19 cellular contexts compared by ENCODE assay signal in the genomic region with DNA sequence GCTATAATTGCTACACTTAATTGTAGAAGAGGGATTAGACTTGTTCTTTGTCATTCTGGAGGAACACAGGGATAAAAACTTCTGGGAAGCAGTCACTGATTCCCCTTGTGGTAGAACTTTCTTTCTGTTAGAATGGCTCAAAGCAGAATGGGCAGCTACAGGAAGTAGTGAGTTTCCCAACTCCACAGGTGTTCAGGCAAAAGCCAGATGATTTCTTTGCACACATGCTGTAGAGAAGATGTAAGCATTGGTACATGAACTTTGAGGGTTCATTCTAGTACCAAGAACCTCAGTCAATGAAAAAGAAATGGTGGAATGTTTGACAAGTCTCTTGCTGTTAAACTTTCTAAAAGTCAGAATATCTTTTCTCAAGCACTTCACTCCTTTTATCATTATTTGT. TPM values are rescaled to one million over a fixed set of nuclear protein-coding genes. Genes with fewer than 3 reads are reported as not detected.
DNase-seq lines count a peak whose midpoint lies in the region; ATAC-seq and TF ChIP-seq lines count a peak whose summit lies in the region.
"Had no signal": no experiment of that assay in that cellular context is flagged by ENCODE, and none has a peak within 500 bp of the region (broad histone marks: within the 10 kb centered on the region; RNA-seq: fewer than 3 reads in every experiment).

No MANE protein-coding gene starts in this region.

- no peaks in the 10 kb centered on the region for H4K20me1 ChIP-seq in OCI-LY3 (ENCODE audit: insufficient read depth, low read length)

- peaks cover 29% of the 10 kb centered on the region for H3K36me3 Mint-ChIP-seq in activated CD4-positive, alpha-beta T cell treated with anti-CD3 and anti-CD28 coated beads for 36 hours (ENCODE audit: low read depth)

- TF ChIP-seq CTCF in OCI-LY3 (IDR thresholded peaks at IDR 0.05; ENCODE audit: low read depth, low read length) (no peak), epithelial cell of proximal tubule (conservative IDR thresholded peaks at IDR 0.05; ENCODE audit: low read depth, low read length) (peak; percentile 5), retinal pigment epithelial cell (conservative IDR thresholded peaks at IDR 0.05; ENCODE audit: low read depth, low read length) (peak; percentile 18), Peyer's patch (IDR thresholded peaks at IDR 0.05) (no peak)

- H3K36me3 ChIP-seq in OCI-LY3 (replicated peaks; ENCODE audit: low read depth, low read length) (peaks cover 30% of the 10 kb centered on the region), Peyer's patch (peaks cover 0 to 42% (median 0%) of the 10 kb centered on the region in 3 donors)

- H3K4me1 ChIP-seq in OCI-LY3 (ENCODE audit: low read length) (peaks cover 22% of the 10 kb centered on the region), right cardiac atrium (ENCODE audit: control insufficient read depth, insufficient read depth, low read length) (no peaks in the 10 kb centered on the region), Peyer's patch (peaks cover 0 to 14% (median 8%) of the 10 kb centered on the region in 4 donors)

- peaks cover 39% of the 10 kb centered on the region for H3K4me1 Mint-ChIP-seq in activated CD4-positive, alpha-beta T cell treated with anti-CD3 and anti-CD28 coated beads for 36 hours

- H3K27me3 ChIP-seq in OCI-LY3 (ENCODE audit: low read depth, low read length) (no peaks in the 10 kb centered on the region), right cardiac atrium (ENCODE audit: control insufficient read depth, insufficient read depth) (no peaks in the 10 kb centered on the region), Peyer's patch (no peaks in the 10 kb centered on the region)
- H3K27me3 ChIP-seq: BLaER1 had no signal

- H3K9ac ChIP-seq in OCI-LY3 (ENCODE audit: low read length) = no peak overlapping the region
- H3K9ac ChIP-seq: BLaER1 had no signal

- no peak overlapping the region for H3K4me3 Mint-ChIP-seq in activated CD4-positive, alpha-beta T cell treated with anti-CD3 and anti-CD28 coated beads for 36 hours
- H3K4me3 Mint-ChIP-seq: CD8-positive, alpha-beta T cell had no signal

- H3K79me2 ChIP-seq in OCI-LY3 (ENCODE audit: low read length) = peaks cover 56% of the 10 kb centered on the region

- H2AFZ ChIP-seq in OCI-LY3 (ENCODE audit: low read depth, low read length) = no peak overlapping the region

- H3K4me3 ChIP-seq in OCI-LY3 (ENCODE audit: low read length) (no peak overlapping the region), epithelial cell of proximal tubule (ENCODE audit: low read depth, low read length) (no peak overlapping the region), retinal pigment epithelial cell (ENCODE audit: low read length) (no peak overlapping the region), right cardiac atrium (ENCODE audit: low read length) (no peak overlapping the region), Peyer's patch (no peak overlapping the region)
- H3K4me3 ChIP-seq: BLaER1, K562 had no signal

- peak overlapping the region; percentile 5 for H3K27ac Mint-ChIP-seq in activated CD4-positive, alpha-beta T cell treated with anti-CD3 and anti-CD28 coated beads for 36 hours
- H3K27ac Mint-ChIP-seq: CD8-positive, alpha-beta T cell had no signal

- CTCF ChIA-PET in activated CD4-positive, alpha-beta T cell treated with anti-CD3 and anti-CD28 coated beads for 36 hours (lab: Charles Lee) = interaction anchor here (1.2 to 1.8 kb wide), 3 partner anchors 10 to 114 kb away, joined by 3 to 9 read pairs (median 3); no protein-coding TSS in a partner anchor

- H3K27ac ChIP-seq in OCI-LY3 (ENCODE audit: low read length) = no peak overlapping the region
- H3K27ac ChIP-seq in right cardiac atrium (ENCODE audit: low read length) = no peak overlapping the region
- H3K27ac ChIP-seq in Peyer's patch = no peak overlapping the region
- H3K27ac ChIP-seq: 22Rv1, BLaER1, HL-60 had no signal

- no peaks in the 10 kb centered on the region for H3K9me3 Mint-ChIP-seq in activated CD4-positive, alpha-beta T cell treated with anti-CD3 and anti-CD28 coated beads for 36 hours (ENCODE audit: low read depth)
- H3K9me3 Mint-ChIP-seq: CD8-positive, alpha-beta T cell had no signal

- H3K9me3 ChIP-seq in OCI-LY3 (ENCODE audit: insufficient read depth, low read length) (no peaks in the 10 kb centered on the region), right cardiac atrium (ENCODE audit: control insufficient read depth, low read length) (no peaks in the 10 kb centered on the region), Peyer's patch (no peaks in the 10 kb centered on the region)
- H3K9me3 ChIP-seq: BLaER1 had no signal

- no peak for ATAC-seq in activated CD4-positive, alpha-beta T cell treated with anti-CD3 and anti-CD28 coated beads for 36 hours
- ATAC-seq in right cardiac atrium = no peak
- ATAC-seq: CD8-positive, alpha-beta T cell; K562; Right ventricle myocardium inferior had no signal

- intact Hi-C loops in activated CD4-positive, alpha-beta T cell treated with anti-CD3 and anti-CD28 coated beads for 36 hours (cut with DNase I, micrococcal nuclease) = no loop called here
- intact Hi-C loops in right cardiac atrium (cut with DNase I) = no loop called here

- no peak for DNase-seq in activated CD4-positive, alpha-beta T cell treated with anti-CD3 and anti-CD28 coated beads for 36 hours
- DNase-seq in activated CD4-positive, alpha-beta T cell treated with anti-CD3 and anti-CD28 coated beads, Interleukin-2, amount 50 U/mL, for 4 hours = no peak
- DNase-seq in epithelial cell of proximal tubule (ENCODE audit: low read depth) (no peak), retinal pigment epithelial cell (ENCODE audit: low read depth) (no peak), right cardiac atrium (no peak), Peyer's patch (no peak)
- DNase-seq in stimulated activated naive CD4-positive, alpha-beta T cell treated with Interleukin-2 at 50 U/mL for 16 hours (lab: John Stamatoyannopoulos, UW) = no peak
- DNase-seq: CD8-positive, alpha-beta T cell; GDM1; NCI-H1417 treated with DMSO at 0.1 percent for 48 hours; NCI-H1930; NCI-H2171; NCI-H446 treated with DMSO at 0.1 percent for 48 hours had no signal

- TF ChIP-seq POLR2A in Peyer's patch (IDR thresholded peaks at IDR 0.05) = no peak

- POLR2A ChIA-PET in activated CD4-positive, alpha-beta T cell treated with anti-CD3 and anti-CD28 coated beads for 36 hours (lab: Charles Lee) = no interaction called here

- H3K27me3 Mint-ChIP-seq in activated CD4-positive, alpha-beta T cell treated with anti-CD3 and anti-CD28 coated beads for 36 hours = no peaks in the 10 kb centered on the region

- H3K4me2 ChIP-seq in OCI-LY3 (ENCODE audit: low read length) = peak overlapping the region; percentile 15; the same call in 1 of the 2 replicates
- H3K4me2 ChIP-seq: BLaER1 had no signal

RNA-seq across cellular contexts. Expression of a gene that starts 4.3 kb away (rescaled TPM):
- 100 to 1,000 TPM in 1 of 2 experiments, 10 to 100 TPM in 1; 93.3 to 132 TPM for total RNA-seq in activated CD4-positive, alpha-beta T cell treated with anti-CD3 and anti-CD28 coated beads for 36 hours
- 76.9 and 100 TPM in 2 replicates for total RNA-seq in epithelial cell of proximal tubule
- 100 to 1,000 TPM; 160 to 231 (median 197) TPM for total RNA-seq in right cardiac atrium
- polyA plus RNA-seq in right cardiac atrium = 150 TPM
- 10 to 100 TPM; 20.6 to 52.7 (median 34.0) TPM for total RNA-seq in Peyer's patch

RNA-seq across cellular contexts. Expression of a gene that starts 4.4 kb away (rescaled TPM):
- total RNA-seq in activated CD4-positive, alpha-beta T cell treated with anti-CD3 and anti-CD28 coated beads for 36 hours = 1 to 10 TPM; 1.3 to 2.8 TPM
- total RNA-seq in epithelial cell of proximal tubule (0.06 and 1.0 TPM in 2 replicates), right cardiac atrium (1 to 10 TPM; 3.3 to 5.8 (median 4.2) TPM), Peyer's patch (1 to 10 TPM in 2 of 4 donors, under 1 TPM in 1, not detected in 1; 0.67 to 3.0 (median 2.4) TPM)
- polyA plus RNA-seq in right cardiac atrium = 3.6 TPM

Comparison
In these comparisons a context has a peak if more than half of its experiments do, and no peak if none do; other contexts are left out.
1. CTCF ChIP-seq: peak in epithelial cell of proximal tubule (single experiment) and retinal pigment epithelial cell (single experiment); none in OCI-LY3 (single experiment) and Peyer's patch (0 of 6).